8 cellular contexts compared by ENCODE assay signal in genomic region chr2:238596571-238597551, GRCh38.
DNase-seq lines count a peak whose midpoint lies in the region; ATAC-seq and TF ChIP-seq lines count a peak whose summit lies in the region.

No MANE protein-coding gene starts in this region.

- H3K36me3 ChIP-seq in suprapubic skin = no peaks in the 10 kb centered on the region

- 21% methylated on average over 24 of the region's 24 CpGs for WGBS in suprapubic skin

- H3K4me1 Mint-ChIP-seq in MCF 10A (ENCODE audit: insufficient read depth, unreplicated experiment) = peaks cover 25% of the 10 kb centered on the region
- no peaks in the 10 kb centered on the region for H3K4me1 Mint-ChIP-seq in activated CD8-positive, alpha-beta memory T cell treated with anti-CD3 and anti-CD28 coated beads, Interleukin-2, amount 10 ng/mL, durations not matched to agents 7 days and 5 days
- no peaks in the 10 kb centered on the region for H3K4me1 Mint-ChIP-seq in T-helper 2 cell treated with Interferon-gamma antibody and Interleukin-4, amounts not matched to agents 5 μg/mL and 100 μg/mL, for 36 hours (ENCODE audit: low read depth)

- peak; percentile 90 for TF ChIP-seq EP300 in suprapubic skin (IDR thresholded peaks at IDR 0.05)

- ATAC-seq in GM21367 (IDR thresholded peaks at IDR 0.05; ENCODE audit: unreplicated experiment) (no peak), GM21526 (IDR thresholded peaks at IDR 0.05; ENCODE audit: low FRiP score, unreplicated experiment) (no peak)
- ATAC-seq in activated CD8-positive, alpha-beta memory T cell treated with anti-CD3 and anti-CD28 coated beads, Interleukin-2, amount 10 ng/mL, durations not matched to agents 7 days and 5 days = no peak

- peaks cover 33% of the 10 kb centered on the region for H3K4me1 ChIP-seq in suprapubic skin

- intact Hi-C loops in MCF 10A (cut with micrococcal nuclease) = no loop called here

- BruUV-seq in MCF 10A (replicated peaks; lab: Mats Ljungman, UMichigan) = no TSS peak

- POLR2A ChIA-PET in MCF 10A (lab: Yijun Ruan, JAX) = interaction anchor here (0.7 to 2.3 kb wide), 9 partner anchors 11 to 207 kb away, joined by 3 to 11 read pairs (median 3); no protein-coding TSS in a partner anchor

- H3K9me3 Mint-ChIP-seq in MCF 10A (ENCODE audit: unreplicated experiment) = no peaks in the 10 kb centered on the region
- H3K9me3 Mint-ChIP-seq in activated CD8-positive, alpha-beta memory T cell treated with anti-CD3 and anti-CD28 coated beads, Interleukin-2, amount 10 ng/mL, durations not matched to agents 7 days and 5 days (ENCODE audit: low read depth) = no peaks in the 10 kb centered on the region
- no peaks in the 10 kb centered on the region for H3K9me3 Mint-ChIP-seq in T-helper 2 cell treated with Interferon-gamma antibody and Interleukin-4, amounts not matched to agents 5 μg/mL and 100 μg/mL, for 36 hours

- H3K9me3 ChIP-seq in suprapubic skin = no peaks in the 10 kb centered on the region

- no peaks in the 10 kb centered on the region for H3K36me3 Mint-ChIP-seq in MCF 10A (ENCODE audit: insufficient read depth, unreplicated experiment)
- no peaks in the 10 kb centered on the region for H3K36me3 Mint-ChIP-seq in activated CD8-positive, alpha-beta memory T cell treated with anti-CD3 and anti-CD28 coated beads, Interleukin-2, amount 10 ng/mL, durations not matched to agents 7 days and 5 days
- H3K36me3 Mint-ChIP-seq in T-helper 2 cell treated with Interferon-gamma antibody and Interleukin-4, amounts not matched to agents 5 μg/mL and 100 μg/mL, for 36 hours (ENCODE audit: low read depth) = no peaks in the 10 kb centered on the region

- peak overlapping the region; percentile 33 for H3K4me3 Mint-ChIP-seq in MCF 10A (ENCODE audit: unreplicated experiment)
- H3K4me3 Mint-ChIP-seq in activated CD8-positive, alpha-beta memory T cell treated with anti-CD3 and anti-CD28 coated beads, Interleukin-2, amount 10 ng/mL, durations not matched to agents 7 days and 5 days = no peak overlapping the region
- H3K4me3 Mint-ChIP-seq in T-helper 2 cell treated with Interferon-gamma antibody and Interleukin-4, amounts not matched to agents 5 μg/mL and 100 μg/mL, for 36 hours = no peak overlapping the region

- H3K27ac Mint-ChIP-seq in MCF 10A (ENCODE audit: low read depth, unreplicated experiment) = peak overlapping the region; percentile 68
- no peak overlapping the region for H3K27ac Mint-ChIP-seq in activated CD8-positive, alpha-beta memory T cell treated with anti-CD3 and anti-CD28 coated beads, Interleukin-2, amount 10 ng/mL, durations not matched to agents 7 days and 5 days
- no peak overlapping the region for H3K27ac Mint-ChIP-seq in T-helper 2 cell treated with Interferon-gamma antibody and Interleukin-4, amounts not matched to agents 5 μg/mL and 100 μg/mL, for 36 hours

- H3K27me3 ChIP-seq in suprapubic skin = no peaks in the 10 kb centered on the region

- TF ChIP-seq CTCF in MCF 10A (IDR thresholded peaks at IDR 0.05; ENCODE audit: unreplicated experiment) (no peak), suprapubic skin (IDR thresholded peaks at IDR 0.05) (no peak)

- TF ChIP-seq POLR2A in suprapubic skin (IDR thresholded peaks at IDR 0.05) = no peak

- peak overlapping the region; percentile 1 for H3K4me3 ChIP-seq in suprapubic skin

- DNase-seq in HPDE6-E6E7 (ENCODE audit: extremely low spot score) (peak; percentile 78), MCF 10A (ENCODE audit: unreplicated experiment) (peak; percentile 97), kidney glomerular epithelial cell (lab: John Stamatoyannopoulos, UW) (peak; percentile 91), suprapubic skin (ENCODE audit: low spot score in 2 of 2) (no peak)
- DNase-seq in activated CD8-positive, alpha-beta memory T cell treated with anti-CD3 and anti-CD28 coated beads, Interleukin-2, amount 10 ng/mL, durations not matched to agents 7 days and 5 days = no peak
- DNase-seq in T-helper 2 cell treated with Interferon-gamma antibody and Interleukin-4, amounts not matched to agents 5 μg/mL and 100 μg/mL, for 36 hours (ENCODE audit: low spot score) = no peak

- H3K27me3 Mint-ChIP-seq in MCF 10A (ENCODE audit: insufficient read depth, unreplicated experiment) = no peaks in the 10 kb centered on the region
- H3K27me3 Mint-ChIP-seq in activated CD8-positive, alpha-beta memory T cell treated with anti-CD3 and anti-CD28 coated beads, Interleukin-2, amount 10 ng/mL, durations not matched to agents 7 days and 5 days = peaks cover 4% of the 10 kb centered on the region
- no peaks in the 10 kb centered on the region for H3K27me3 Mint-ChIP-seq in T-helper 2 cell treated with Interferon-gamma antibody and Interleukin-4, amounts not matched to agents 5 μg/mL and 100 μg/mL, for 36 hours (ENCODE audit: low read depth)

- H3K27ac ChIP-seq in suprapubic skin = peak overlapping the region; percentile 86

- CTCF ChIA-PET in MCF 10A (lab: Yijun Ruan, JAX) = interaction anchor here (0.6 to 0.8 kb wide), 2 partner anchors 49 to 73 kb away, joined by 3 to 4 read pairs; no protein-coding TSS in a partner anchor
- CTCF ChIA-PET in activated CD8-positive, alpha-beta memory T cell treated with anti-CD3 and anti-CD28 coated beads, Interleukin-2, amount 10 ng/mL, durations not matched to agents 7 days and 5 days (lab: Charles Lee) = no interaction called here

Comparison
In these comparisons a context has a peak if more than half of its experiments do, and no peak if none do; other contexts are left out.
1. DNase-seq: peak in HPDE6-E6E7 (single experiment), MCF 10A (single experiment) and kidney glomerular epithelial cell (single experiment); none in suprapubic skin (0 of 2), activated CD8-positive, alpha-beta memory T cell treated with anti-CD3 and anti-CD28 coated beads, Interleukin-2, amount 10 ng/mL, durations not matched to agents 7 days and 5 days (single experiment) and T-helper 2 cell treated with Interferon-gamma antibody and Interleukin-4, amounts not matched to agents 5 μg/mL and 100 μg/mL, for 36 hours (single experiment).